Comparison of ENCODE assay signal across 12 cellular contexts in the genomic region with DNA sequence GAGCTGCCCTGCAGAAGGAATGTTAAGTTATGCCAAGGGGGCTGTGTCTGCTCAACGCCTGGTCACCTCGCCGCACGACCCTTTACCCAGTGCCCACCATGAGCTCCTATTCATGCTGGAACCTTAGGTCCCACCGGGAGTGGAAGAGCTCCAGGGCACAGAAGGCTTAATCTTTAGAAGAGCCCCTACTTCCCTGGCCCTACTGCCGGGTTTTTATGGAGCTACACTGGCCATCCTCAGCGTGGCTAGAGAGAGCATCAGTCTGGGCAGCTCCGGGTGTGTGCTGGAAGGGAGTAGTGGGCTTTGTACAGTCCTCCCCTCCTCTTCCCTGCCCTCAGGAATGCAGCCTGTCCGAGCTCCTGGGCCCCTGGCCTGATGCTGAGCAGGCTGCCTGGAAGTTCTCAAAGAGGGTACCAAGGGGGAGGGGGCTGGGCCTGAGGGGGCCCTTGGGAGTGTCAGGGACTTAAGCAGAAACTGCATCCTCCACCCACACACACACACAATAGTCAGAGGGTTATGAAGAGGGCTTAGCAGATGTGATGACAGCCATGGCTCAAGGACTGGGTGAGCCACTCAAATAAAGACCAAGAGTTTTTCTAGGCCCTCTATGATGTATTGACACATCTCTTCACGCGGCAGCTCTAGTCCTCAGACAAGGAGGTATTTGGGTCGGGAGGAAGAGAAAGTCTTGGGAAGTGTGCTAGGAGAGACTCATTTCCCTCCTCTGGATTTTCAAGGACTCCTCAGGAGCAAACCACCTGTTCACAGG. TPM values are rescaled to one million over a fixed set of nuclear protein-coding genes. Genes with fewer than 3 reads are reported as not detected.
DNase-seq lines count a peak whose midpoint lies in the region; ATAC-seq and TF ChIP-seq lines count a peak whose summit lies in the region.
"Had no signal": no experiment of that assay in that cellular context is flagged by ENCODE, and none has a peak within 500 bp of the region (broad histone marks: within the 10 kb centered on the region; RNA-seq: fewer than 3 reads in every experiment).

No MANE protein-coding gene starts in this region.

- peak overlapping the region; percentile 24; the same call in 1 of the 2 replicates for H3K9ac ChIP-seq in iPS-20b (ENCODE audit: low read depth, low read length)

- H3K36me3 Mint-ChIP-seq in activated CD8-positive, alpha-beta T cell treated with anti-CD3 and anti-CD28 coated beads for 36 hours (ENCODE audit: low read depth), result no peaks in the 10 kb centered on the region
- H3K36me3 Mint-ChIP-seq in activated CD8-positive, alpha-beta T cell treated with anti-CD3 and anti-CD28 coated beads, Interleukin-2, amount 10 ng/mL, durations not matched to agents 7 days and 5 days (ENCODE audit: low read depth), result no peaks in the 10 kb centered on the region
- peaks cover 13% of the 10 kb centered on the region for H3K36me3 Mint-ChIP-seq in T-helper 17 cell (ENCODE audit: low read depth)

- peaks cover 55% of the 10 kb centered on the region for H3K27me3 ChIP-seq in iPS-20b (ENCODE audit: insufficient read depth, low read length)
- H3K27me3 ChIP-seq in spleen (replicated peaks in 1 of 7), result peaks cover 0 to 69% (median 29%) of the 10 kb centered on the region in 7 donors

- H3K4me1 ChIP-seq in iPS-20b (ENCODE audit: insufficient read depth, low read length) (peaks cover 35% of the 10 kb centered on the region), spleen (peaks cover 16 to 40% (median 32%) of the 10 kb centered on the region in 6 donors)

- POLR2A ChIA-PET in activated CD8-positive, alpha-beta T cell treated with anti-CD3 and anti-CD28 coated beads for 36 hours (lab: Charles Lee), result interaction anchor here (0.7 to 1.3 kb wide), 2 partner anchors 19 to 37 kb away, joined by 3 to 4 read pairs; no protein-coding TSS in a partner anchor
- POLR2A ChIA-PET in activated CD8-positive, alpha-beta T cell treated with anti-CD3 and anti-CD28 coated beads, Interleukin-2, amount 10 ng/mL, durations not matched to agents 7 days and 5 days (lab: Charles Lee), result no interaction called here

- H3K4me3 ChIP-seq in iPS-20b (ENCODE audit: low read length) (peak overlapping the region; percentile 70), spleen (peak overlapping the region in 3 of 8 donors; percentile 34 to 61 (median 35))

- 70 to 81% (median 75%) methylated on average over 9 to 12 of the region's 12 CpGs for WGBS in spleen, 5 donors

- H3K36me3 ChIP-seq in iPS-20b (ENCODE audit: insufficient read depth, low read depth, low read length) (no peaks in the 10 kb centered on the region), spleen (no peaks in the 10 kb centered on the region)

- TF ChIP-seq POLR2A in spleen (IDR thresholded peaks at IDR 0.05), result no peak

- no peak overlapping the region for H3K4me3 Mint-ChIP-seq in activated CD8-positive, alpha-beta T cell treated with anti-CD3 and anti-CD28 coated beads for 36 hours
- H3K4me3 Mint-ChIP-seq in activated CD8-positive, alpha-beta T cell treated with anti-CD3 and anti-CD28 coated beads, Interleukin-2, amount 10 ng/mL, durations not matched to agents 7 days and 5 days, result no peak overlapping the region
- H3K4me3 Mint-ChIP-seq in T-helper 17 cell, result peak overlapping the region; percentile 60
- H3K4me3 Mint-ChIP-seq: HFFc6; T-helper 1 cell treated with Interleukin-12 subunit alpha and Interleukin-12 subunit beta and Interleukin-4 antibody, amounts not matched to agents 30 μg/mL and 1 μg/mL, for 36 hours had no signal

- H3K27me3 Mint-ChIP-seq in activated CD8-positive, alpha-beta T cell treated with anti-CD3 and anti-CD28 coated beads for 36 hours, result peaks cover 54% of the 10 kb centered on the region
- peaks cover 65% of the 10 kb centered on the region for H3K27me3 Mint-ChIP-seq in activated CD8-positive, alpha-beta T cell treated with anti-CD3 and anti-CD28 coated beads, Interleukin-2, amount 10 ng/mL, durations not matched to agents 7 days and 5 days (ENCODE audit: low read depth)
- H3K27me3 Mint-ChIP-seq in T-helper 17 cell, result peaks cover 69% of the 10 kb centered on the region

- no peaks in the 10 kb centered on the region for H3K9me3 ChIP-seq in T-helper 17 cell (ENCODE audit: control insufficient read depth, low read length, poor library complexity, severe bottlenecking)
- no peaks in the 10 kb centered on the region for H3K9me3 ChIP-seq in iPS-20b (ENCODE audit: insufficient read depth, low read depth, low read length)
- no peaks in the 10 kb centered on the region for H3K9me3 ChIP-seq in spleen

- H3K27ac Mint-ChIP-seq in activated CD8-positive, alpha-beta T cell treated with anti-CD3 and anti-CD28 coated beads for 36 hours, result no peak overlapping the region
- H3K27ac Mint-ChIP-seq in activated CD8-positive, alpha-beta T cell treated with anti-CD3 and anti-CD28 coated beads, Interleukin-2, amount 10 ng/mL, durations not matched to agents 7 days and 5 days, result no peak overlapping the region
- no peak overlapping the region for H3K27ac Mint-ChIP-seq in T-helper 17 cell
- H3K27ac Mint-ChIP-seq: HFFc6; T-helper 1 cell treated with Interleukin-12 subunit alpha and Interleukin-12 subunit beta and Interleukin-4 antibody, amounts not matched to agents 30 μg/mL and 1 μg/mL, for 36 hours had no signal

- H3K9me3 Mint-ChIP-seq in activated CD8-positive, alpha-beta T cell treated with anti-CD3 and anti-CD28 coated beads for 36 hours, result no peaks in the 10 kb centered on the region
- no peaks in the 10 kb centered on the region for H3K9me3 Mint-ChIP-seq in activated CD8-positive, alpha-beta T cell treated with anti-CD3 and anti-CD28 coated beads, Interleukin-2, amount 10 ng/mL, durations not matched to agents 7 days and 5 days (ENCODE audit: insufficient read depth)
- H3K9me3 Mint-ChIP-seq: HFFc6; T-helper 1 cell treated with Interleukin-12 subunit alpha and Interleukin-12 subunit beta and Interleukin-4 antibody, amounts not matched to agents 30 μg/mL and 1 μg/mL, for 36 hours had no signal

- intact Hi-C loops in activated CD8-positive, alpha-beta T cell treated with anti-CD3 and anti-CD28 coated beads for 36 hours (cut with micrococcal nuclease), result no loop called here
- intact Hi-C loops in spleen (cut with DNase I; ENCODE audit: low total_unique reads), result no loop called here

- TF ChIP-seq CTCF in activated CD8-positive, alpha-beta T cell treated with anti-CD3 and anti-CD28 coated beads for 36 hours (IDR thresholded peaks at IDR 0.05), result no peak
- TF ChIP-seq CTCF in spleen (IDR thresholded peaks at IDR 0.05 in 8 of 11, conservative IDR thresholded peaks at IDR 0.05 in 3 of 11), result no peak

- CTCF ChIA-PET in activated CD8-positive, alpha-beta T cell treated with anti-CD3 and anti-CD28 coated beads for 36 hours (lab: Charles Lee), result interaction anchor here (1.1 to 2.4 kb wide), 5 partner anchors 10 to 444 kb away, joined by 3 to 20 read pairs (median 5); no protein-coding TSS in a partner anchor
- CTCF ChIA-PET in activated CD8-positive, alpha-beta T cell treated with anti-CD3 and anti-CD28 coated beads, Interleukin-2, amount 10 ng/mL, durations not matched to agents 7 days and 5 days (lab: Charles Lee), result interaction anchor here (1.0 to 5.7 kb wide), 5 partner anchors 10 to 52 kb away, joined by 3 to 30 read pairs (median 4); no protein-coding TSS in a partner anchor

- ATAC-seq in activated CD8-positive, alpha-beta T cell treated with anti-CD3 and anti-CD28 coated beads for 36 hours, result peak; percentile 52
- ATAC-seq in activated CD8-positive, alpha-beta T cell treated with anti-CD3 and anti-CD28 coated beads, Interleukin-2, amount 10 ng/mL, durations not matched to agents 7 days and 5 days, result no peak
- ATAC-seq in T-helper 17 cell (no peak), GM19467 (IDR thresholded peaks at IDR 0.05; ENCODE audit: unreplicated experiment) (no peak)

- H3K27ac ChIP-seq in iPS-20b (ENCODE audit: low read length), result no peak overlapping the region
- no peak overlapping the region for H3K27ac ChIP-seq in spleen

- DNase-seq in activated CD8-positive, alpha-beta T cell treated with anti-CD3 and anti-CD28 coated beads for 36 hours, result no peak
- DNase-seq in activated CD8-positive, alpha-beta T cell treated with anti-CD3 and anti-CD28 coated beads, Interleukin-2, amount 10 ng/mL, durations not matched to agents 7 days and 5 days, result no peak
- DNase-seq in T-helper 17 cell (no peak), spleen (peak; percentile 38), NCI-H1417 (lab: John Stamatoyannopoulos, UW) (no peak), NCI-H2081 treated with DMSO at 0.1 percent for 48 hours (lab: John Stamatoyannopoulos, UW) (no peak)
- DNase-seq: HFFc6, NCI-H345 had no signal

- peaks cover 14% of the 10 kb centered on the region for H3K4me1 Mint-ChIP-seq in activated CD8-positive, alpha-beta T cell treated with anti-CD3 and anti-CD28 coated beads for 36 hours (ENCODE audit: low read depth)
- H3K4me1 Mint-ChIP-seq in activated CD8-positive, alpha-beta T cell treated with anti-CD3 and anti-CD28 coated beads, Interleukin-2, amount 10 ng/mL, durations not matched to agents 7 days and 5 days (ENCODE audit: low read depth), result peaks cover 16% of the 10 kb centered on the region
- peaks cover 16% of the 10 kb centered on the region for H3K4me1 Mint-ChIP-seq in T-helper 17 cell

RNA-seq across cellular contexts. Expression of gene FIGNL2, which starts 16.4 kb away (rescaled TPM):
- under 1 TPM; 0.40 to 0.43 TPM for total RNA-seq in activated CD8-positive, alpha-beta T cell treated with anti-CD3 and anti-CD28 coated beads for 36 hours
- under 1 TPM; 0.32 to 0.37 TPM for total RNA-seq in activated CD8-positive, alpha-beta T cell treated with anti-CD3 and anti-CD28 coated beads, Interleukin-2, amount 10 ng/mL, durations not matched to agents 7 days and 5 days
- total RNA-seq in T-helper 17 cell, result under 1 TPM; 0.42 to 0.76 TPM
- 1 to 10 TPM in 6 of 7 donors, under 1 TPM in 1; 0.83 to 3.0 (median 1.6) TPM for total RNA-seq in spleen
- polyA plus RNA-seq in spleen, result under 1 TPM; 0.20 to 0.51 (median 0.20) TPM
- total RNA-seq: HFFc6 had no signal

RNA-seq across cellular contexts. Expression of gene ANKRD33, which starts 23.0 kb away (rescaled TPM):
- total RNA-seq in activated CD8-positive, alpha-beta T cell treated with anti-CD3 and anti-CD28 coated beads for 36 hours, result not detected
- total RNA-seq in activated CD8-positive, alpha-beta T cell treated with anti-CD3 and anti-CD28 coated beads, Interleukin-2, amount 10 ng/mL, durations not matched to agents 7 days and 5 days, result not detected
- total RNA-seq in T-helper 17 cell, result not detected
- total RNA-seq in spleen, result not detected
- polyA plus RNA-seq in spleen, result not detected
- total RNA-seq: HFFc6, temporal lobe had no signal

RNA-seq across cellular contexts. Expression of gene ACVRL1, which starts 42.4 kb away (rescaled TPM):
- not detected for total RNA-seq in activated CD8-positive, alpha-beta T cell treated with anti-CD3 and anti-CD28 coated beads for 36 hours
- not detected for total RNA-seq in activated CD8-positive, alpha-beta T cell treated with anti-CD3 and anti-CD28 coated beads, Interleukin-2, amount 10 ng/mL, durations not matched to agents 7 days and 5 days
- total RNA-seq in T-helper 17 cell, result not detected
- 100 to 1,000 TPM in 2 of 7 donors, 10 to 100 TPM in 5; 58.6 to 109 (median 92.3) TPM for total RNA-seq in spleen
- polyA plus RNA-seq in spleen, result 10 to 100 TPM; 12.5 to 21.0 (median 13.5) TPM

Comparison
In these comparisons a context has a peak if more than half of its experiments do, and no peak if none do; other contexts are left out.
1. RNA of gene ACVRL1, which starts 42.4 kb away (total RNA-seq): 58.6 to 109 TPM in spleen; not detected in T-helper 17 cell, not detected in activated CD8-positive, alpha-beta T cell treated with anti-CD3 and anti-CD28 coated beads for 36 hours and not detected in activated CD8-positive, alpha-beta T cell treated with anti-CD3 and anti-CD28 coated beads, Interleukin-2, amount 10 ng/mL, durations not matched to agents 7 days and 5 days; every median in the first group is over 10 times any median in the second.